In the genomic region with DNA sequence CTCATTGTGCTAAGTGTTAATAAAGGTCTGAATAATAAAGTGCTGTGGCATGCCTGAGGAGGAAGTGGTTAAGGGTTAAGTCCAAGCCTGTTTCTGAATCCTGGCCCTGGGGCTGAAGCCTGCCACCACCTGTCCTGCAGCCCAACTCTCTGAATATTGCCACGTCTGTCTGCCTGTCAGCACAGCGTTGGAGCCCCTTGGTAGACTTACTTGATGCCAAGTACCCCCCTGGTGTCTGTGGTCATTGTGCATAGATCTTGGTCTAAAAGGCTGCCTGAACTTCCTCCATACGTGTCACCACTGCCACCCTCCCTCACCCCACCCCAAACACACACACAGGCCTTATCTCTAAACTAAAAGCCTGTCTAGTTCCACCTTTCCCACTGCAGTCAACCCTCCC, we compare ENCODE assay signal across 1 cellular context.
TF ChIP-seq lines count a peak whose summit lies in the region.

No MANE protein-coding gene starts in this region.

TF ChIP-seq in K562, 482 proteins besides CTCF, POLR2A, EP300 and RAD21 (continued from another document):
- TF ChIP-seq, protein P1, sequence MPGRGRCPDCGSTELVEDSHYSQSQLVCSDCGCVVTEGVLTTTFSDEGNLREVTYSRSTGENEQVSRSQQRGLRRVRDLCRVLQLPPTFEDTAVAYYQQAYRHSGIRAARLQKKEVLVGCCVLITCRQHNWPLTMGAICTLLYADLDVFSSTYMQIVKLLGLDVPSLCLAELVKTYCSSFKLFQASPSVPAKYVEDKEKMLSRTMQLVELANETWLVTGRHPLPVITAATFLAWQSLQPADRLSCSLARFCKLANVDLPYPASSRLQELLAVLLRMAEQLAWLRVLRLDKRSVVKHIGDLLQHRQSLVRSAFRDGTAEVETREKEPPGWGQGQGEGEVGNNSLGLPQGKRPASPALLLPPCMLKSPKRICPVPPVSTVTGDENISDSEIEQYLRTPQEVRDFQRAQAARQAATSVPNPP (IDR thresholded peaks at IDR 0.05; ENCODE audit: borderline replicate concordance, insufficient read depth, insufficient read length): no peak
- TF ChIP-seq, protein P2, sequence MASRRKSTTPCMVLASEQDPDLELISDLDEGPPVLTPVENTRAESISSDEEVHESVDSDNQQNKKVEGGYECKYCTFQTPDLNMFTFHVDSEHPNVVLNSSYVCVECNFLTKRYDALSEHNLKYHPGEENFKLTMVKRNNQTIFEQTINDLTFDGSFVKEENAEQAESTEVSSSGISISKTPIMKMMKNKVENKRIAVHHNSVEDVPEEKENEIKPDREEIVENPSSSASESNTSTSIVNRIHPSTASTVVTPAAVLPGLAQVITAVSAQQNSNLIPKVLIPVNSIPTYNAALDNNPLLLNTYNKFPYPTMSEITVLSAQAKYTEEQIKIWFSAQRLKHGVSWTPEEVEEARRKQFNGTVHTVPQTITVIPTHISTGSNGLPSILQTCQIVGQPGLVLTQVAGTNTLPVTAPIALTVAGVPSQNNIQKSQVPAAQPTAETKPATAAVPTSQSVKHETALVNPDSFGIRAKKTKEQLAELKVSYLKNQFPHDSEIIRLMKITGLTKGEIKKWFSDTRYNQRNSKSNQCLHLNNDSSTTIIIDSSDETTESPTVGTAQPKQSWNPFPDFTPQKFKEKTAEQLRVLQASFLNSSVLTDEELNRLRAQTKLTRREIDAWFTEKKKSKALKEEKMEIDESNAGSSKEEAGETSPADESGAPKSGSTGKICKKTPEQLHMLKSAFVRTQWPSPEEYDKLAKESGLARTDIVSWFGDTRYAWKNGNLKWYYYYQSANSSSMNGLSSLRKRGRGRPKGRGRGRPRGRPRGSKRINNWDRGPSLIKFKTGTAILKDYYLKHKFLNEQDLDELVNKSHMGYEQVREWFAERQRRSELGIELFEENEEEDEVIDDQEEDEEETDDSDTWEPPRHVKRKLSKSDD (conservative IDR thresholded peaks at IDR 0.05; ENCODE audit: low read length): no peak
